ENCODE assay signal across 1 cellular context in the genomic region with DNA sequence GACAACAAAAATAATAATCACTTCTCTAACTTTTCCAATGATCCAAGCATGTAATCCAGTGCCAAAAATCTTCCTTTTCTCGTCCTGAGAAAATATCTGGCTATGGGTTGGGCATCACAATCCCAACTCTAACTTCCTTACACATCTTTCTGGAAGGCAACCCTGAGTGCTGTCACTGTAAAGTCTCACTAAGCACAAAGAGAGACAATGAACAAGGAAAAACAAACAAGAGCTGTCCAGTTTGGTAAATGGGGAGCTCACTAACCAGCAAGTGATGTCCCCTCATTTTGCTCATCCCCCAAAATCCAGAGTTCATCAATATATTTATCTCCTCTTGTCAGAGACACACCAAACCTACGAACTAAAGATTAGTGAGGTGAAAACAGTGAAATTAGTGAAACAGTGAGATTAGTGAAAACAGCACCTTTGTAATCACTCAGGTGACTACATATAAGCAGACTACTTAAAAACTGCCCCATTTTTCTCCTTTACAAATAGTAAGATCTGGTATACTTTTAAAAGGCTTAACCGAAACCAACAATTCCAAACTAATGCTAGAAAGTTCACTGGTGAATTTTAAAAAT.
TF ChIP-seq lines count a peak whose summit lies in the region.

No MANE protein-coding gene starts in this region.

TF ChIP-seq in K562, 482 proteins besides CTCF, POLR2A, EP300 and RAD21:
- no peak for TF ChIP-seq MTA3 (IDR thresholded peaks at IDR 0.05; ENCODE audit: borderline replicate concordance)
- peak; percentile 42 for TF ChIP-seq EWSR1 (IDR thresholded peaks at IDR 0.05; ENCODE audit: borderline replicate concordance, low read depth, partially characterized antibody)
- no peak for TF ChIP-seq RNF219 (CRISPR knock-in tag; IDR thresholded peaks at IDR 0.05)
- no peak for TF ChIP-seq PPARD (CRISPR knock-in tag; IDR thresholded peaks at IDR 0.05)
- no peak for TF ChIP-seq NFIC (IDR thresholded peaks at IDR 0.05)
- TF ChIP-seq ZNF766 (CRISPR knock-in tag; conservative IDR thresholded peaks at IDR 0.05) = no peak
- no peak for TF ChIP-seq SRSF7 (optimal IDR thresholded peaks at IDR 0.05; ENCODE audit: low read depth, low read length)
- peak in 1 of 3 experiments; percentile 81; a peak in 2 of 6 replicates for TF ChIP-seq ZBTB11 (CRISPR knock-in tag; IDR thresholded peaks at IDR 0.05)
- no peak for TF ChIP-seq SMARCB1 (IDR thresholded peaks at IDR 0.05; ENCODE audit: insufficient read length, low read depth)
- TF ChIP-seq E2F4 (CRISPR knock-in tag; IDR thresholded peaks at IDR 0.05; ENCODE audit: low read depth) = no peak
- TF ChIP-seq ZNF740 (CRISPR knock-in tag; IDR thresholded peaks at IDR 0.05) = no peak
- no peak for TF ChIP-seq ZNF740 (tag; IDR thresholded peaks at IDR 0.05)
